In the genomic region with DNA sequence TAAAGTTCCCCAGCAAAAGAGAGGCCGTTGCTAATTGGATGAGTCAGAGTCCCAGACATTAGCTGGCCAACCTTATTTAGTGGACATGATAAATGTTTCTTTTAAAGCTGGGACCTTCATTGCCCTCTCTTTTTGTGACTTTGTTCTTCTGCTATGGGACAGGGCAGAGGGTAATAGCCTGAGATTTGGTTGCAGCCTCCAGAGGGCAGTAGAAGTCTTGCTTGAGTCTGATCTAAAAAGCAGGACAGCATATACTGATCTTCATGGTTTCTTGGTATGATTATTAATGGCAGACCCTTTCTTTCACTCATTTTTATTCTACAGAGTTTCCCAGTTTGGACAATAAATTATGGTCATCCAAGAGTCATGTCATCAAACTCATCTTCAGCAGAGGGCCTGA, we compare ENCODE assay signal across 10 cellular contexts. TPM values are rescaled to one million over a fixed set of nuclear protein-coding genes. Genes with fewer than 3 reads are reported as not detected.
DNase-seq lines count a peak whose midpoint lies in the region; ATAC-seq and TF ChIP-seq lines count a peak whose summit lies in the region.
"Had no signal": no experiment of that assay in that cellular context is flagged by ENCODE, and none has a peak within 500 bp of the region (broad histone marks: within the 10 kb centered on the region; RNA-seq: fewer than 3 reads in every experiment).

No MANE protein-coding gene starts in this region.

- H3K9me3 ChIP-seq in PC-3 (ENCODE audit: low read length) = no peaks in the 10 kb centered on the region

- peak; percentile 65 for TF ChIP-seq CTCF in PC-3 (conservative IDR thresholded peaks at IDR 0.05; ENCODE audit: low read depth, low read length)
- TF ChIP-seq CTCF in fibroblast of the aortic adventitia (IDR thresholded peaks at IDR 0.05; ENCODE audit: insufficient read depth, low read length) = peak; percentile 29

- no TSS peak for BruUV-seq in PC-3 (replicated peaks; lab: Mats Ljungman, UMichigan)

- no peak overlapping the region for H3K4me2 ChIP-seq in PC-3 (ENCODE audit: low read length)

- CTCF ChIA-PET in PC-3 (lab: Charles Lee) = no interaction called here

- intact Hi-C loops in PC-3 (cut with micrococcal nuclease) = loop anchor here (5.0 to 10.0 kb wide), 2 partner anchors 208 to 455 kb away; no protein-coding TSS in a partner anchor

- DNase-seq in AG08395 (ENCODE audit: low spot score) (peak; percentile 23), ELR (ENCODE audit: low read depth) (peak; percentile 28), PC-3 (peak; percentile 41), fibroblast of the aortic adventitia (ENCODE audit: low read depth) (peak; percentile 7), SW 1271 (lab: John Stamatoyannopoulos, UW) (no peak), NCI-H2081 (lab: John Stamatoyannopoulos, UW) (no peak), HuH-7 (ENCODE audit: low spot score) (no peak)
- DNase-seq in central memory CD4-positive, alpha-beta T cell = no peak
- DNase-seq: activated T-cell treated with anti-CD3 and anti-CD28 coated beads, Interleukin-2, amount 50 U/mL, for 4 hours had no signal

- H3K27ac ChIP-seq in PC-3 (ENCODE audit: low read length) = no peak overlapping the region
- H3K27ac ChIP-seq: epithelial cell of prostate had no signal

- no peaks in the 10 kb centered on the region for H4K20me1 ChIP-seq in PC-3 (ENCODE audit: low read length)

- H3F3A ChIP-seq in PC-3 (ENCODE audit: low read length, unreplicated experiment) = no peaks in the 10 kb centered on the region

- POLR2A ChIA-PET in PC-3 (lab: Charles Lee; ENCODE audit: unreplicated experiment) = no interaction called here

- H3K79me2 ChIP-seq in PC-3 (ENCODE audit: low read length) = no peaks in the 10 kb centered on the region

- H3K9me2 ChIP-seq in PC-3 (replicated peaks; ENCODE audit: low read length) = no peaks in the 10 kb centered on the region

- ATAC-seq in PC-3 = no peak

- no peak overlapping the region for H2AFZ ChIP-seq in PC-3 (ENCODE audit: low read length)

- H3K4me1 ChIP-seq in PC-3 (ENCODE audit: insufficient read depth, low read length) = no peaks in the 10 kb centered on the region

- no peak overlapping the region for H3K9ac ChIP-seq in PC-3 (ENCODE audit: low read length)

- H3K4me3 ChIP-seq in PC-3 (ENCODE audit: low read length) (no peak overlapping the region), fibroblast of the aortic adventitia (ENCODE audit: low read depth, low read length) (no peak overlapping the region)

- H3K36me3 ChIP-seq in PC-3 (ENCODE audit: low read depth, low read length) = no peaks in the 10 kb centered on the region

- peaks cover 6% of the 10 kb centered on the region; the same call in 1 of the 2 replicates for H3K27me3 ChIP-seq in PC-3 (ENCODE audit: low read length)

RNA-seq across cellular contexts. Expression of a gene that starts 25.1 kb away (rescaled TPM):
- total RNA-seq in PC-3 (2014; rRNA removed) = not detected in 2 replicates
- 3.5 and 5.0 TPM in 2 replicates for total RNA-seq in fibroblast of the aortic adventitia (ENCODE audit: low replicate concordance)

RNA-seq across cellular contexts. Expression of a gene that starts 52.5 kb away (rescaled TPM):
- total RNA-seq in PC-3 (2014; rRNA removed) (7.7 and 8.2 TPM in 2 replicates), fibroblast of the aortic adventitia (ENCODE audit: low replicate concordance) (12.1 and 14.3 TPM in 2 replicates)

RNA-seq across cellular contexts. Expression of a gene that starts 54.8 kb away (rescaled TPM):
- total RNA-seq in PC-3 (2014; rRNA removed) (not detected in 2 replicates), fibroblast of the aortic adventitia (ENCODE audit: low replicate concordance) (2.0 and 6.9 TPM in 2 replicates)

Comparison
In these comparisons a context has a peak if more than half of its experiments do, and no peak if none do; other contexts are left out.
1. DNase-seq: peak in AG08395 (single experiment), ELR (single experiment), PC-3 (single experiment) and fibroblast of the aortic adventitia (single experiment); none in SW 1271 (0 of 2), central memory CD4-positive, alpha-beta T cell (single experiment), NCI-H2081 (0 of 2) and HuH-7 (single experiment).